29 cellular contexts compared by ENCODE assay signal in genomic region chr5:10279925-10280720, GRCh38.
"Had no signal": no experiment of that assay in that cellular context is flagged by ENCODE, and none has a peak within 500 bp of the region (broad histone marks: within the 10 kb centered on the region; RNA-seq: fewer than 3 reads in every experiment).

No MANE protein-coding gene starts in this region.

- H3K36me3 Mint-ChIP-seq: immature natural killer cell; memory B cell; natural killer cell treated with Interleukin-12 subunit alpha and Interleukin-12 subunit beta and Interleukin-15 and Interleukin-18, amount 100 ng/mL, for 72 hours; stimulated activated memory B cell treated with anti-CD40 and anti-IgM and Interleukin-4, amounts not matched to agents 10 μg/mL and 1 μg/mL and 100 μg/mL, for 72 hours had no signal

- H3K9me3 Mint-ChIP-seq: immature natural killer cell; memory B cell; natural killer cell treated with Interleukin-12 subunit alpha and Interleukin-12 subunit beta and Interleukin-15 and Interleukin-18, amount 100 ng/mL, for 72 hours; stimulated activated memory B cell treated with anti-CD40 and anti-IgM and Interleukin-4, amounts not matched to agents 10 μg/mL and 1 μg/mL and 100 μg/mL, for 72 hours; stimulated activated naive CD8-positive, alpha-beta T cell treated with anti-CD3 and anti-CD28 coated beads, Interleukin-15, amount 100 ng/mL, for 72 hours had no signal

- H3K4me3 Mint-ChIP-seq: immature natural killer cell; memory B cell; naive thymus-derived CD4-positive, alpha-beta T cell; natural killer cell treated with Interleukin-12 subunit alpha and Interleukin-12 subunit beta and Interleukin-15 and Interleukin-18, amount 100 ng/mL, for 72 hours; stimulated activated memory B cell treated with anti-CD40 and anti-IgM and Interleukin-4, amounts not matched to agents 10 μg/mL and 1 μg/mL and 100 μg/mL, for 72 hours; stimulated activated naive CD8-positive, alpha-beta T cell treated with anti-CD3 and anti-CD28 coated beads, Interleukin-15, amount 100 ng/mL, for 72 hours had no signal

- ATAC-seq: left colon; left lung; mucosa of descending colon; naive thymus-derived CD4-positive, alpha-beta T cell; natural killer cell treated with Interleukin-12 subunit alpha and Interleukin-12 subunit beta and Interleukin-15 and Interleukin-18, amount 100 ng/mL, for 72 hours; right cardiac atrium; stimulated activated memory B cell treated with anti-CD40 and anti-IgM and Interleukin-4, amounts not matched to agents 10 μg/mL and 1 μg/mL and 100 μg/mL, for 72 hours; stimulated activated naive CD8-positive, alpha-beta T cell treated with anti-CD3 and anti-CD28 coated beads, Interleukin-15, amount 100 ng/mL, for 72 hours had no signal

- H3K27me3 Mint-ChIP-seq: progenitor cell of endocrine pancreas; stimulated activated memory B cell treated with anti-CD40 and anti-IgM and Interleukin-4, amounts not matched to agents 10 μg/mL and 1 μg/mL and 100 μg/mL, for 72 hours had no signal

- H3K27ac Mint-ChIP-seq: immature natural killer cell; memory B cell; naive thymus-derived CD4-positive, alpha-beta T cell; natural killer cell treated with Interleukin-12 subunit alpha and Interleukin-12 subunit beta and Interleukin-15 and Interleukin-18, amount 100 ng/mL, for 72 hours; progenitor cell of endocrine pancreas; stimulated activated memory B cell treated with anti-CD40 and anti-IgM and Interleukin-4, amounts not matched to agents 10 μg/mL and 1 μg/mL and 100 μg/mL, for 72 hours; stimulated activated naive CD8-positive, alpha-beta T cell treated with anti-CD3 and anti-CD28 coated beads, Interleukin-15, amount 100 ng/mL, for 72 hours had no signal

- H3K4me1 ChIP-seq: sigmoid colon, vagina had no signal

- H3K9me3 ChIP-seq: left lung, mucosa of descending colon, ovary, sigmoid colon, tibial nerve, upper lobe of left lung, vagina had no signal

- H3K36me3 ChIP-seq: left lung, ovary, upper lobe of left lung, vagina had no signal

- FAIRE-seq: islet of Langerhans, kidney, small intestine had no signal

- H3K27me3 ChIP-seq: left lung, ovary, sigmoid colon, tibial nerve, upper lobe of left lung, vagina had no signal

- H3K4me3 ChIP-seq: left lung, lung, mucosa of descending colon, ovary, sigmoid colon, tibial nerve, upper lobe of left lung, vagina had no signal

- H3K27ac ChIP-seq: left lung, ovary, sigmoid colon, tibial nerve, upper lobe of left lung, vagina had no signal

- DNase-seq: hypothalamus; immature natural killer cell; kidney; left colon; left lung; midbrain; mucosa of descending colon; naive thymus-derived CD4-positive, alpha-beta T cell; ovary; retina; right cardiac atrium; sigmoid colon; small intestine; stimulated activated CD4-positive, alpha-beta T cell treated with anti-CD3 and anti-CD28 coated beads, Interleukin-1b, Interleukin-23, amount 100 ng/mL, for 48 hours; stimulated activated CD4-positive, alpha-beta T cell treated with anti-CD3 and anti-CD28 coated beads, Interleukin-2, amount 100 ng/mL, for 48 hours; stimulated activated CD4-positive, alpha-beta T cell treated with anti-CD3 and anti-CD28 coated beads, Interleukin-4, amount 100 ng/mL, for 4 hours; stimulated activated CD8-positive, alpha-beta memory T cell treated with anti-CD3 and anti-CD28 coated beads, Interleukin-4, amount 100 ng/mL, for 48 hours; stimulated activated naive CD4-positive, alpha-beta T cell treated with Interleukin-2 at 50 U/mL for 16 hours; stimulated activated naive CD8-positive, alpha-beta T cell treated with anti-CD3 and anti-CD28 coated beads, Interleukin-15, amount 100 ng/mL, for 72 hours; substantia nigra; upper lobe of left lung had no signal
